In the genomic region with DNA sequence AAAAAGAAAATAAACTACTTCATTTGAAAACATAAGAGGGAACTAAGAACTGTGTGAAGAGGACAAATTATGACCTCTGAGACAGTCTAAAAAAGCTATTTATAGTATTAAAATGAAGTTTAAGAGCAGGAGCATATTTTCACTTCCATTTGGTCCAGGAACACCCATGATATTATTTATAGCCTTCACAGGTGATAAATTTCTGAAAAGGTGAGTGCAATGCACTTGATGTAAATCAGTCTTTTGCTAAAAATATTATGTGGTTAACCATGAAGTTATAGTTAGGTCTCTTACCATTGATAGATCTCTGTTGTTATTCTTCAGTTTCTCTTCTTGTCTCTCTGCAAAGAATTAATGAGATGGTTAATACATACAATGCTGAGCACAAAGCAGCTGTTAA, we compare ENCODE assay signal across 12 cellular contexts. TPM values are rescaled to one million over a fixed set of nuclear protein-coding genes. Genes with fewer than 3 reads are reported as not detected.
DNase-seq lines count a peak whose midpoint lies in the region; ATAC-seq, FAIRE-seq and TF ChIP-seq lines count a peak whose summit lies in the region.
"Had no signal": no experiment of that assay in that cellular context is flagged by ENCODE, and none has a peak within 500 bp of the region (broad histone marks: within the 10 kb centered on the region; RNA-seq: fewer than 3 reads in every experiment).

No MANE protein-coding gene starts in this region.

- SMC1A ChIA-PET in GM12878 (lab: Charles Lee; ENCODE audit: uncharacterized antibody, unreplicated experiment) = interaction anchor here (0.7 to 2.5 kb wide), 4 partner anchors 10 to 160 kb away, joined by 3 to 10 read pairs (median 6); a partner anchor contains a TSS

- no peak for TF ChIP-seq EP300 in GM12878 (IDR thresholded peaks at IDR 0.05; ENCODE audit: borderline replicate concordance in 1 of 2, control insufficient read depth in 1 of 2, low read depth in 2 of 2, low read length in 2 of 2)

- dilution Hi-C loops in mammary epithelial cell (cut with HindIII; ENCODE audit: low sequenced_read_pairs) = no loop called here

- RAD21 ChIA-PET in GM12878 (lab: Charles Lee; ENCODE audit: unreplicated experiment) = interaction anchor here (1.3 kb wide), 1 partner anchor 56 kb away, joined by 3 read pairs; a partner anchor contains a TSS

- no peak for TF ChIP-seq POLR2A in GM12878 (IDR thresholded peaks at IDR 0.05; ENCODE audit: low read depth, low read length)

- in situ Hi-C loops in GM12878 (cut with MboI) (no loop called here), mammary epithelial cell (cut with MboI; ENCODE audit: low sequenced_read_pairs in 2 of 2) (no loop called here)

- BruUV-seq in GM12878 (replicated peaks; lab: Mats Ljungman, UMichigan) (no TSS peak), mammary epithelial cell (replicated peaks; lab: Mats Ljungman, UMichigan) (no TSS peak)

- TF ChIP-seq CTCF in GM12878 (IDR thresholded peaks at IDR 0.05 in 2 of 3, conservative IDR thresholded peaks at IDR 0.05 in 1 of 3; ENCODE audit: control insufficient read depth in 2 of 3, extremely low read depth in 1 of 3, insufficient read depth in 1 of 3, low read depth in 3 of 3, low read length in 3 of 3) = no peak
- no peak for TF ChIP-seq CTCF in lower lobe of right lung (IDR thresholded peaks at IDR 0.05)
- TF ChIP-seq CTCF in mammary epithelial cell (conservative IDR thresholded peaks at IDR 0.05 in 1 of 2, IDR thresholded peaks at IDR 0.05 in 1 of 2; ENCODE audit: extremely low read depth in 1 of 2, insufficient read depth in 1 of 2, low read depth in 1 of 2, low read length in 2 of 2) = no peak

- FAIRE-seq in GM12878 (lab: Jason Lieb, UNC) = peak; percentile 80
- FAIRE-seq: K562, kidney had no signal

- DNase-seq in GM12878 (ENCODE audit: low read depth, low spot score) = peak; percentile 31
- no peak for DNase-seq in Right ventricle myocardium superior
- DNase-seq in UCSD-AML1 (lab: John Stamatoyannopoulos, UW; ENCODE audit: unreplicated experiment) = no peak
- no peak for DNase-seq in lower lobe of right lung
- DNase-seq in mammary epithelial cell = no peak
- DNase-seq: activated CD4-positive, alpha-beta T cell treated with anti-CD3 and anti-CD28 coated beads for 48 hours; kidney had no signal

- H3K4me3 ChIP-seq in GM12878 (no peak overlapping the region), lower lobe of right lung (no peak overlapping the region), mammary epithelial cell (replicated peaks in 1 of 3; ENCODE audit: insufficient read depth in 1 of 3, low read depth in 2 of 3, low read length in 3 of 3) (no peak overlapping the region)
- H3K4me3 ChIP-seq: K562 had no signal

- H4K20me1 ChIP-seq in GM12878 (ENCODE audit: control insufficient read depth, insufficient read depth) (no peaks in the 10 kb centered on the region), mammary epithelial cell (ENCODE audit: insufficient read depth, low read length) (no peaks in the 10 kb centered on the region)

- CTCF ChIA-PET in GM12878 (lab: Yijun Ruan, JAX) (interaction anchor here (1.1 to 1.3 kb wide), 2 partner anchors 68 to 76 kb away, joined by 3 to 6 read pairs; no protein-coding TSS in a partner anchor), mammary epithelial cell (lab: Charles Lee; ENCODE audit: low non-redundant PET) (no interaction called here)

- ATAC-seq in GM18868 (IDR thresholded peaks at IDR 0.05; ENCODE audit: unreplicated experiment) = peak; percentile 90
- peak; percentile 91 for ATAC-seq in GM21576 (IDR thresholded peaks at IDR 0.05; ENCODE audit: unreplicated experiment)
- peak; percentile 93 for ATAC-seq in HG03095 (IDR thresholded peaks at IDR 0.05; ENCODE audit: unreplicated experiment)
- peak; percentile 77 for ATAC-seq in GM12878
- ATAC-seq in Right ventricle myocardium superior (ENCODE audit: poor library complexity) = no peak
- no peak for ATAC-seq in lower lobe of right lung
- ATAC-seq: K562, Right ventricle myocardium inferior had no signal

- POLR2A ChIA-PET in GM12878 (lab: Charles Lee) = interaction anchor here (0.7 kb wide), 1 partner anchor 11 kb away, joined by 3 read pairs; no protein-coding TSS in a partner anchor

- H3K4me2 ChIP-seq in GM12878 (ENCODE audit: control insufficient read depth, insufficient read depth) (peak overlapping the region; percentile 11; the same call in 1 of the 2 replicates), mammary epithelial cell (ENCODE audit: insufficient read depth, low read depth, low read length) (no peak overlapping the region)

- H3K79me2 ChIP-seq in GM12878 (ENCODE audit: control insufficient read depth, insufficient read depth, low read length) (no peaks in the 10 kb centered on the region; the same call in 1 of the 2 replicates), mammary epithelial cell (ENCODE audit: insufficient read depth, low read length) (peaks cover 10% of the 10 kb centered on the region)

- peaks cover 10% of the 10 kb centered on the region for H3K4me1 ChIP-seq in GM12878 (ENCODE audit: control insufficient read depth, insufficient read depth, low read length)
- H3K4me1 ChIP-seq in lower lobe of right lung = no peaks in the 10 kb centered on the region
- H3K4me1 ChIP-seq in mammary epithelial cell (ENCODE audit: insufficient read depth, low read length) = no peaks in the 10 kb centered on the region

- H3K27me3 ChIP-seq in GM12878 (replicated peaks in 1 of 2; ENCODE audit: control insufficient read depth in 2 of 2, insufficient read depth in 2 of 2, low read length in 1 of 2) (no peaks in the 10 kb centered on the region), lower lobe of right lung (ENCODE audit: low read depth) (no peaks in the 10 kb centered on the region), mammary epithelial cell (ENCODE audit: insufficient read depth, low read length) (no peaks in the 10 kb centered on the region)

- no peak overlapping the region for H2AFZ ChIP-seq in GM12878 (ENCODE audit: control insufficient read depth, low read depth, low read length)
- H2AFZ ChIP-seq in mammary epithelial cell (ENCODE audit: low read depth, low read length) = no peak overlapping the region

- intact Hi-C loops in GM12878 (cut with micrococcal nuclease; ENCODE audit: unreplicated experiment) (no loop called here), Right ventricle myocardium superior (cut with DNase I) (no loop called here), lower lobe of right lung (cut with DNase I) (no loop called here), mammary epithelial cell (cut with micrococcal nuclease) (no loop called here)

- no peak for TF ChIP-seq RAD21 in GM12878 (IDR thresholded peaks at IDR 0.05; ENCODE audit: insufficient read depth, low read depth, low read length)

- no peak overlapping the region for H3K9ac ChIP-seq in GM12878 (ENCODE audit: control insufficient read depth, insufficient read depth, low read length)
- H3K9ac ChIP-seq in mammary epithelial cell (ENCODE audit: insufficient read depth, low read length) = no peak overlapping the region

- peaks cover 2 to 13% of the 10 kb centered on the region in 2 experiments; a peak in 3 of 4 replicates for H3K36me3 ChIP-seq in GM12878 (ENCODE audit: control insufficient read depth in 2 of 2, insufficient read depth in 2 of 2, low read length in 1 of 2)
- peaks cover 88% of the 10 kb centered on the region for H3K36me3 ChIP-seq in lower lobe of right lung
- H3K36me3 ChIP-seq in mammary epithelial cell (ENCODE audit: insufficient read depth, low read length) = peaks cover 16% of the 10 kb centered on the region

- no peak overlapping the region for H3K27ac ChIP-seq in GM12878 (ENCODE audit: control insufficient read depth, insufficient read depth)
- no peak overlapping the region for H3K27ac ChIP-seq in lower lobe of right lung
- no peak overlapping the region for H3K27ac ChIP-seq in mammary epithelial cell (ENCODE audit: insufficient read depth, low read depth, low read length)

- no peaks in the 10 kb centered on the region for H3K9me3 ChIP-seq in GM12878 (replicated peaks; ENCODE audit: control insufficient read depth, insufficient read depth, low read length)
- H3K9me3 ChIP-seq in lower lobe of right lung = no peaks in the 10 kb centered on the region
- no peaks in the 10 kb centered on the region for H3K9me3 ChIP-seq in mammary epithelial cell (replicated peaks; ENCODE audit: insufficient read depth, low read length)

RNA-seq across cellular contexts. Expression of a gene that starts 14.7 kb away (rescaled TPM):
- total RNA-seq in GM12878 (2013; cell fraction: nucleolus; rRNA removed) = 32.3 and 40.1 TPM in 2 replicates
- total RNA-seq in GM12878 (2014; rRNA removed) (56.1 and 77.1 TPM in 2 replicates), GM12878 (2014; rRNA removed; fragmentation: Illumina TruSeq; extraction: Trizol) (72.6 and 76.3 TPM in 2 replicates), GM12878 (2021) (63.6 and 70.0 TPM in 2 replicates), Right ventricle myocardium superior (40.9 TPM), lower lobe of right lung (76.3 TPM), mammary epithelial cell (10 to 100 TPM; 79.0 to 80.9 TPM)
- 41.1 TPM for polyA plus RNA-seq in GM12878 (2011; ENCODE audit: low read depth)
- polyA plus RNA-seq in GM12878 (2011; rRNA removed) (166 and 184 TPM in 2 replicates), GM12878 (2014; fragmentation: Illumina TruSeq; extraction: Trizol) (97.5 and 125 TPM in 2 replicates), GM12878 (2014; fragmentation: Nextera tagmentation; extraction: Ambion mirVana) (100 to 1,000 TPM; 184 to 253 TPM), GM12878 (2014; rRNA removed) (43.9 and 50.3 TPM in 2 replicates), GM12878 (2016; fragmentation: Nextera tagmentation; extraction: Ambion mirVana) (100 to 1,000 TPM; 155 to 156 TPM), mammary epithelial cell (95.7 TPM)
- 66.8 and 102 TPM in 2 replicates for polyA plus RNA-seq in GM12878 (2011; cell fraction: cytosol; rRNA removed)
- 30.7 and 39.8 TPM in 2 replicates for polyA plus RNA-seq in GM12878 (2011; cell fraction: nucleus; rRNA removed)
- 56.9 and 61.5 TPM in 2 replicates for polyA plus RNA-seq in GM12878 (2012)
- polyA minus RNA-seq in GM12878 (2011; rRNA and poly(A)+ RNA removed) = 61.0 and 95.8 TPM in 2 replicates
- polyA minus RNA-seq in GM12878 (2011; cell fraction: cytosol; rRNA and poly(A)+ RNA removed) = 25.5 and 26.7 TPM in 2 replicates
- 20.3 and 32.4 TPM in 2 replicates for polyA minus RNA-seq in GM12878 (2011; cell fraction: nucleus; rRNA and poly(A)+ RNA removed)
- 36.6 TPM for polyA minus RNA-seq in mammary epithelial cell

RNA-seq across cellular contexts. Expression of a gene that starts 55.6 kb away (rescaled TPM):
- total RNA-seq in GM12878 (2013; cell fraction: nucleolus; rRNA removed) = 14.6 and 21.1 TPM in 2 replicates
- total RNA-seq in GM12878 (2014; rRNA removed) (28.7 and 34.5 TPM in 2 replicates), GM12878 (2014; rRNA removed; fragmentation: Illumina TruSeq; extraction: Trizol) (30.6 and 30.9 TPM in 2 replicates), GM12878 (2021) (34.4 and 37.0 TPM in 2 replicates), Right ventricle myocardium superior (54.7 TPM), lower lobe of right lung (63.0 TPM), mammary epithelial cell (10 to 100 TPM; 51.2 to 55.2 TPM)
- 22.9 TPM for polyA plus RNA-seq in GM12878 (2011; ENCODE audit: low read depth)
- polyA plus RNA-seq in GM12878 (2011; rRNA removed) (106 and 128 TPM in 2 replicates), GM12878 (2014; fragmentation: Illumina TruSeq; extraction: Trizol) (37.2 and 42.2 TPM in 2 replicates), GM12878 (2014; fragmentation: Nextera tagmentation; extraction: Ambion mirVana) (10 to 100 TPM; 25.7 to 35.6 TPM), GM12878 (2014; rRNA removed) (22.7 and 26.7 TPM in 2 replicates), GM12878 (2016; fragmentation: Nextera tagmentation; extraction: Ambion mirVana) (10 to 100 TPM; 49.1 to 51.5 TPM), mammary epithelial cell (58.8 TPM)
- 36.1 and 36.4 TPM in 2 replicates for polyA plus RNA-seq in GM12878 (2011; cell fraction: cytosol; rRNA removed)
- polyA plus RNA-seq in GM12878 (2011; cell fraction: nucleus; rRNA removed) = 37.3 and 42.6 TPM in 2 replicates
- polyA plus RNA-seq in GM12878 (2012) = 24.0 and 33.1 TPM in 2 replicates
- 47.6 and 80.2 TPM in 2 replicates for polyA minus RNA-seq in GM12878 (2011; rRNA and poly(A)+ RNA removed)
- 21.8 and 35.5 TPM in 2 replicates for polyA minus RNA-seq in GM12878 (2011; cell fraction: cytosol; rRNA and poly(A)+ RNA removed)
- polyA minus RNA-seq in GM12878 (2011; cell fraction: nucleus; rRNA and poly(A)+ RNA removed) = 13.7 and 23.9 TPM in 2 replicates
- polyA minus RNA-seq in mammary epithelial cell = 78.5 TPM

Comparison
In these comparisons a context has a peak if more than half of its experiments do, and no peak if none do; other contexts are left out.
1. ATAC-seq: peak in GM18868 (single experiment), GM21576 (single experiment), HG03095 (single experiment) and GM12878 (single experiment); none in Right ventricle myocardium superior (single experiment) and lower lobe of right lung (0 of 2).